In the genomic region with DNA sequence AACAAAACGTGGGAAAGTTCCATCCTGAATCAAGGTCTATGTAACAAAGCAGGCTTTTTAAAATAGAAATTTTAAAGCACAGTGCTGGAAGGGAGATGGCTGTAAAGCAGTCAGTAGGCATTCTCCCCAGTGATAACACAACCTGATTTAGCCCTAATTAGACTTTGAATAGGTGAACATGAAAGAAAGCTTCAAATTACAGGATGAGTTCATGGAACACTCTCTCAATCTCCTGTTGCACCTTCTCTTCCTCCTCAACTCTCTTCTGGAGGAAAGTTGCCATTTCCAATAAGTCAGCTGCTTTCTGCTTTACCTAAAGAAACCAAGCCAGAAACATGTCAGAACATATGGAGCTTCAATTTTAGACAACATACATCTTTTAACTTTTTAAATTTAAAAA, we compare ENCODE assay signal across 29 cellular contexts. TPM values are rescaled to one million over a fixed set of nuclear protein-coding genes. Genes with fewer than 3 reads are reported as not detected.
"Had no signal": no experiment of that assay in that cellular context is flagged by ENCODE, and none has a peak within 500 bp of the region (broad histone marks: within the 10 kb centered on the region; RNA-seq: fewer than 3 reads in every experiment).

No MANE protein-coding gene starts in this region.

- H3K9me3 ChIP-seq: heart left ventricle, mucosa of descending colon, neutrophil, testis, transverse colon had no signal

- ATAC-seq: esophagus mucosa; heart left ventricle; left cardiac atrium; left ventricle myocardium superior; mucosa of descending colon; natural killer cell treated with Interleukin-12 subunit alpha and Interleukin-12 subunit beta and Interleukin-15 and Interleukin-18, amount 100 ng/mL, for 72 hours; sciatic nerve; stimulated activated naive CD8-positive, alpha-beta T cell treated with anti-CD3 and anti-CD28 coated beads, Interleukin-15, Interleukin-2, amounts not matched to agents 100 U/mL and 50 U/mL, for 24 hours had no signal

- H3K4me1 ChIP-seq: heart left ventricle, testis, transverse colon had no signal

- H3K27ac ChIP-seq: brain microvascular endothelial cell, heart left ventricle, neutrophil, skin epidermis, testis, transverse colon had no signal

- DNase-seq: activated CD4-positive, alpha-beta memory T cell treated with anti-CD3 and anti-CD28 coated beads, Interleukin-2, amount 10 ng/mL, durations not matched to agents 7 days and 5 days; activated CD4-positive, alpha-beta T cell treated with anti-CD3 and anti-CD28 coated beads for 1 hour; activated CD4-positive, alpha-beta T cell treated with anti-CD3 and anti-CD28 coated beads, Interleukin-2, amount 10 ng/mL, durations not matched to agents 7 days and 5 days; activated CD8-positive, alpha-beta memory T cell treated with anti-CD3 and anti-CD28 coated beads, Interleukin-2, amount 50 U/mL, for 48 hours; activated gamma-delta T cell; activated naive CD4-positive, alpha-beta T cell treated with anti-CD3 and anti-CD28 coated beads, Interleukin-2, amount 10 ng/mL, durations not matched to agents 7 days and 5 days; activated naive CD8-positive, alpha-beta T cell treated with anti-CD3 and anti-CD28 coated beads, Interleukin-2, amount 10 ng/mL, durations not matched to agents 7 days and 5 days; activated T-cell treated with anti-CD3 and anti-CD28 coated beads, Interleukin-2, amount 50 U/mL, for 24 hours; brain microvascular endothelial cell; caudate nucleus; endodermal cell; foreskin fibroblast; heart left ventricle; hypothalamus; left cardiac atrium; left ventricle myocardium superior; mucosa of descending colon; retina; stimulated activated CD4-positive, alpha-beta T cell treated with anti-CD3 and anti-CD28 coated beads, Interleukin-12 subunit alpha, Interleukin-12 subunit beta, amount 100 ng/mL, for 4 hours; stimulated activated CD4-positive, alpha-beta T cell treated with anti-CD3 and anti-CD28 coated beads, Interleukin-4, amount 100 ng/mL, for 1 hour; stimulated activated naive CD8-positive, alpha-beta T cell treated with anti-CD3 and anti-CD28 coated beads, Interleukin-15, Interleukin-2, amounts not matched to agents 100 U/mL and 50 U/mL, for 24 hours; testis; transverse colon had no signal

- H3K36me3 ChIP-seq: brain microvascular endothelial cell, heart left ventricle, neutrophil, transverse colon had no signal

- H3K27me3 ChIP-seq: testis, transverse colon had no signal

- H3K4me3 ChIP-seq: heart left ventricle, mucosa of descending colon, skin epidermis, testis, transverse colon had no signal

RNA-seq across cellular contexts. Expression of a gene that starts 56.4 kb away (rescaled TPM):
- total RNA-seq: activated CD4-positive, alpha-beta memory T cell treated with anti-CD3 and anti-CD28 coated beads, Interleukin-2, amount 10 ng/mL, durations not matched to agents 7 days and 5 days; activated CD4-positive, alpha-beta T cell treated with anti-CD3 and anti-CD28 coated beads, Interleukin-2, amount 10 ng/mL, durations not matched to agents 7 days and 5 days; activated naive CD8-positive, alpha-beta T cell treated with anti-CD3 and anti-CD28 coated beads, Interleukin-2, amount 10 ng/mL, durations not matched to agents 7 days and 5 days; natural killer cell treated with Interleukin-12 subunit alpha and Interleukin-12 subunit beta and Interleukin-15 and Interleukin-18, amount 100 ng/mL, for 72 hours; osteocyte had no signal
